Comparison of ENCODE assay signal across 1 cellular context in genomic region chr1:183618202-183618601, GRCh38. TPM values are rescaled to one million over a fixed set of nuclear protein-coding genes. Genes with fewer than 3 reads are reported as not detected.
"Had no signal": no experiment of that assay in that cellular context is flagged by ENCODE, and none has a peak within 500 bp of the region (broad histone marks: within the 10 kb centered on the region; RNA-seq: fewer than 3 reads in every experiment).

No MANE protein-coding gene starts in this region.

RNA-seq across cellular contexts. Expression of gene NCF2, which starts 27.9 kb away (rescaled TPM):
- total RNA-seq: G401 had no signal

RNA-seq across cellular contexts. Expression of gene APOBEC4, which starts 34.9 kb away (rescaled TPM):
- total RNA-seq: G401 had no signal
